Comparison of ENCODE assay signal across 8 cellular contexts in genomic region chr14:63174760-63175191, GRCh38. TPM values are rescaled to one million over a fixed set of nuclear protein-coding genes. Genes with fewer than 3 reads are reported as not detected.
DNase-seq lines count a peak whose midpoint lies in the region; ATAC-seq and TF ChIP-seq lines count a peak whose summit lies in the region.

No MANE protein-coding gene starts in this region.

- peaks cover 1% of the 10 kb centered on the region for H3K36me3 Mint-ChIP-seq in neural crest cell (ENCODE audit: low read depth)

- ATAC-seq in HG02981 (IDR thresholded peaks at IDR 0.05; ENCODE audit: unreplicated experiment) (no peak), GM18519 (IDR thresholded peaks at IDR 0.05; ENCODE audit: low FRiP score, unreplicated experiment) (no peak), GM19328 (IDR thresholded peaks at IDR 0.05; ENCODE audit: unreplicated experiment) (no peak)

- TF ChIP-seq CTCF in C4-2B (conservative IDR thresholded peaks at IDR 0.05) (peak; percentile 76), OCI-LY3 (IDR thresholded peaks at IDR 0.05; ENCODE audit: low read depth, low read length) (peak; percentile 73), epithelial cell of proximal tubule (conservative IDR thresholded peaks at IDR 0.05; ENCODE audit: low read depth, low read length) (peak; percentile 77), neural crest cell (conservative IDR thresholded peaks at IDR 0.05) (peak; percentile 81)

- no peaks in the 10 kb centered on the region for H4K20me1 ChIP-seq in OCI-LY3 (ENCODE audit: insufficient read depth, low read length)

- H3K4me3 Mint-ChIP-seq in neural crest cell, result no peak overlapping the region

- H3K4me2 ChIP-seq in OCI-LY3 (ENCODE audit: low read length), result peak overlapping the region; percentile 12

- peaks cover 5% of the 10 kb centered on the region for H3K4me1 Mint-ChIP-seq in neural crest cell

- no peak overlapping the region for H3K27ac ChIP-seq in C4-2B
- no peak overlapping the region for H3K27ac ChIP-seq in OCI-LY3 (ENCODE audit: low read length)

- H3K27me3 ChIP-seq in OCI-LY3 (ENCODE audit: low read depth, low read length), result peaks cover 17% of the 10 kb centered on the region

- H3K36me3 ChIP-seq in OCI-LY3 (replicated peaks; ENCODE audit: low read depth, low read length), result no peaks in the 10 kb centered on the region

- no peaks in the 10 kb centered on the region for H3K9me3 Mint-ChIP-seq in neural crest cell

- H3K4me1 ChIP-seq in OCI-LY3 (ENCODE audit: low read length), result peaks cover 4% of the 10 kb centered on the region; the same call in 1 of the 2 replicates

- no peak overlapping the region for H3K27ac Mint-ChIP-seq in neural crest cell (ENCODE audit: unreplicated experiment)

- no peaks in the 10 kb centered on the region for H3K9me3 ChIP-seq in OCI-LY3 (ENCODE audit: insufficient read depth, low read length)

- H3K4me3 ChIP-seq in OCI-LY3 (ENCODE audit: low read length) (no peak overlapping the region; the same call in 1 of the 2 replicates), epithelial cell of proximal tubule (ENCODE audit: low read depth, low read length) (no peak overlapping the region)

- H3K79me2 ChIP-seq in OCI-LY3 (ENCODE audit: low read length), result no peaks in the 10 kb centered on the region

- DNase-seq in HT1080 (ENCODE audit: low read depth) (peak; percentile 72), epithelial cell of proximal tubule (ENCODE audit: low read depth) (peak; percentile 13), neural crest cell (ENCODE audit: low read depth, low spot score) (peak; percentile 26)

- no peak overlapping the region for H3K9ac ChIP-seq in OCI-LY3 (ENCODE audit: low read length)

- H2AFZ ChIP-seq in OCI-LY3 (ENCODE audit: low read depth, low read length), result no peak overlapping the region

- H3K27me3 Mint-ChIP-seq in neural crest cell (ENCODE audit: low read depth), result no peaks in the 10 kb centered on the region

RNA-seq across cellular contexts. Expression of gene RHOJ, which starts 29.5 kb away (rescaled TPM):
- total RNA-seq in HT1080 (2014; rRNA removed; shearing (Covaris generic)), result 0.50 and 1.5 TPM in 2 replicates
- 2.6 and 5.2 TPM in 2 replicates for polyA plus RNA-seq in HT1080 (2015; cell fraction: cytosol; rRNA removed)
- 7.0 and 11.4 TPM in 2 replicates for polyA plus RNA-seq in HT1080 (2015; cell fraction: nucleus; rRNA removed)
- total RNA-seq in epithelial cell of proximal tubule (0.23 and 0.43 TPM in 2 replicates), neural crest cell (28.0 and 34.6 TPM in 2 replicates)

Comparison
In these comparisons a context has a peak if more than half of its experiments do, and no peak if none do; other contexts are left out.
1. DNase-seq: peak in every context shown above with its lines; median percentile 72 in HT1080; 26 in neural crest cell; 13 in epithelial cell of proximal tubule.
2. RNA of gene RHOJ, which starts 29.5 kb away (total RNA-seq): 28.0 to 34.6 TPM in neural crest cell; 0.50 to 1.5 TPM in HT1080 and 0.23 to 0.43 TPM in epithelial cell of proximal tubule; every median in the first group is over 10 times any median in the second.
3. Peak in every context shown above with its lines, with median percentiles within 50 percentile points of each other: CTCF ChIP-seq.